In the genomic region with DNA sequence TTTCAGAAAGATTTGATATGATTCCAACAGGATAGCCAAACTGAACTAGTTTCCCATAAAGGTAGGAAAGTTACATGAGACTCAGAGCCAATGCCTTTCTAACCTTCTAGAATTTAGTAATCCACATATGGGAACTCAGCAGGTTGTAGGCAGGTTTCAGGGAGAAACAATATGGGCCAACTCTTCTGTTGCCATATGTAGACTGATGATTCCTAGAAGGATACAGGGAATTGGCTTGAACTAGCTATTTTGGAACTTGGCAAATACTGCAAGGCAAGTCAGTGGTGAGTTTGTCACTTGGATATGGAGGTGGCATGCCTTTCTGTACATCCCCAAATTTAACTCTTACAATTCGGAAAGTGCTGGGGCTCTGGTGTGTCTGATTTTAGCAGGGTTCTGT, we compare ENCODE assay signal across 24 cellular contexts.
"Had no signal": no experiment of that assay in that cellular context is flagged by ENCODE, and none has a peak within 500 bp of the region (broad histone marks: within the 10 kb centered on the region; RNA-seq: fewer than 3 reads in every experiment).

No MANE protein-coding gene starts in this region.

- H3K9me3 ChIP-seq: mucosa of descending colon, ovary, right lobe of liver, suprapubic skin, transverse colon, upper lobe of right lung, uterus had no signal

- H3K27me3 Mint-ChIP-seq: effector memory CD8-positive, alpha-beta T cell; naive B cell; stimulated activated naive B cell treated with anti-CD40 and anti-IgM and Interleukin-4, amounts not matched to agents 10 μg/mL and 1 μg/mL and 100 μg/mL, for 72 hours; stimulated activated naive CD8-positive, alpha-beta T cell treated with anti-CD3 and anti-CD28 coated beads, Interleukin-15, Interleukin-2, amounts not matched to agents 100 ng/mL and 50 ng/mL, for 24 hours had no signal

- H3K9me3 Mint-ChIP-seq: effector memory CD8-positive, alpha-beta T cell; mesothelial cell of epicardium; naive B cell; nephron; stimulated activated naive B cell treated with anti-CD40 and anti-IgM and Interleukin-4, amounts not matched to agents 10 μg/mL and 1 μg/mL and 100 μg/mL, for 72 hours; stimulated activated naive CD8-positive, alpha-beta T cell treated with anti-CD3 and anti-CD28 coated beads, Interleukin-15, Interleukin-2, amounts not matched to agents 100 ng/mL and 50 ng/mL, for 24 hours had no signal

- H3K27ac Mint-ChIP-seq: effector memory CD8-positive, alpha-beta T cell; mesothelial cell of epicardium; nephron; stimulated activated naive B cell treated with anti-CD40 and anti-IgM and Interleukin-4, amounts not matched to agents 10 μg/mL and 1 μg/mL and 100 μg/mL, for 72 hours; stimulated activated naive CD8-positive, alpha-beta T cell treated with anti-CD3 and anti-CD28 coated beads, Interleukin-15, Interleukin-2, amounts not matched to agents 100 ng/mL and 50 ng/mL, for 24 hours had no signal

- ATAC-seq: effector memory CD8-positive, alpha-beta T cell; left lobe of liver; mucosa of descending colon; right lobe of liver; stimulated activated naive B cell treated with anti-CD40 and anti-IgM and Interleukin-4, amounts not matched to agents 10 μg/mL and 1 μg/mL and 100 μg/mL, for 72 hours; upper lobe of right lung had no signal

- H3K4me1 Mint-ChIP-seq: mesothelial cell of epicardium, nephron had no signal

- H3K4me3 Mint-ChIP-seq: effector memory CD8-positive, alpha-beta T cell; mesothelial cell of epicardium; naive B cell; nephron; stimulated activated naive B cell treated with anti-CD40 and anti-IgM and Interleukin-4, amounts not matched to agents 10 μg/mL and 1 μg/mL and 100 μg/mL, for 72 hours; stimulated activated naive CD8-positive, alpha-beta T cell treated with anti-CD3 and anti-CD28 coated beads, Interleukin-15, Interleukin-2, amounts not matched to agents 100 ng/mL and 50 ng/mL, for 24 hours had no signal

- H3K27ac ChIP-seq: ovary, right lobe of liver, suprapubic skin, transverse colon, upper lobe of right lung, uterus had no signal

- DNase-seq: cortex of kidney; effector memory CD8-positive, alpha-beta T cell; erythroblast; hypothalamus; kidney; mesenchymal stem cell; mucosa of descending colon; naive B cell; ovary; retina; right lobe of liver; small intestine; stimulated activated CD4-positive, alpha-beta T cell treated with anti-CD3 and anti-CD28 coated beads, Interleukin-15, amount 100 ng/mL, for 24 hours; stimulated activated CD4-positive, alpha-beta T cell treated with anti-CD3 and anti-CD28 coated beads, Interleukin-2, amount 100 ng/mL, for 48 hours; stimulated activated naive B cell treated with anti-CD40 and anti-IgM and Interleukin-4, amounts not matched to agents 10 μg/mL and 1 μg/mL and 100 μg/mL, for 72 hours; transverse colon; upper lobe of right lung; uterus had no signal

- H3K4me1 ChIP-seq: right lobe of liver, suprapubic skin, transverse colon, upper lobe of right lung, uterus had no signal

- H3K27me3 ChIP-seq: ovary, right lobe of liver, suprapubic skin, transverse colon, upper lobe of right lung, uterus had no signal

- H3K4me3 ChIP-seq: lung, mucosa of descending colon, ovary, right lobe of liver, suprapubic skin, transverse colon, upper lobe of right lung, uterus had no signal
